Comparison of ENCODE assay signal across 1 cellular context in the genomic region with DNA sequence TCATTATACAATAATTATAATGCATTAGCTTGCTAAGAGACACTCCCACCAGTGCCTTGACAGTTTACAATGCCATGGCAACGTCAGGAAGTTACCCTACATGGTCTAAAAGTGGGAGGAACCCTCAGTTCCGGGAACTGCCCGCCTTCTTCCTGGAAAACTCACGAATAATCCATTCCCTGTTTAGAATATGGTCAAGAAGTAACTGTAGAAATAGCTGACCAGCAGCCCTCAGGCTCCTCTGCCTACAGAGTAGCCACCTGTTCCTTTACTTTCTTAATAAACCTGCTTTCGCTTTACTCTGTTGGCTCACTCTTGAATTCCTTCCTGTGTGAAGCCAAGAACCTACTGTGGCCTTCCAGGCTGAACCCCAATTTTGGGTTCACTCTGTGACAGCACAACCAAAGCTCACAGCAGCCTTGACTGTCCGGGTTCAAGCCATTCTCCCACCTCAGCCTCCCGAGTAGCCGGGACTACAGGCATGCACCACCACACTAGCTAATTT.
TF ChIP-seq lines count a peak whose summit lies in the region.

No MANE protein-coding gene starts in this region.

TF ChIP-seq in K562, 482 proteins besides CTCF, POLR2A, EP300 and RAD21 (continued from another document and continues in another):
- TF ChIP-seq UBTF (IDR thresholded peaks at IDR 0.05; ENCODE audit: borderline replicate concordance in 1 of 2, low read depth in 2 of 2, low read length in 2 of 2) (peak in 1 of 2 experiments; percentile 86; a peak in 1 of 4 replicates), GTF2E2 (tag; IDR thresholded peaks at IDR 0.05) (no peak), ZNF395 (CRISPR knock-in tag; IDR thresholded peaks at IDR 0.05) (no peak), HDAC1 (IDR thresholded peaks at IDR 0.05) (no peak), KLF1 (tag; IDR thresholded peaks at IDR 0.05) (no peak), SMARCA5 (IDR thresholded peaks at IDR 0.05) (no peak), ZNF609 (CRISPR knock-in tag; IDR thresholded peaks at IDR 0.05; ENCODE audit: borderline replicate concordance) (no peak), ZNF121 (CRISPR knock-in tag; conservative IDR thresholded peaks at IDR 0.05) (no peak), MEF2A (IDR thresholded peaks at IDR 0.05; ENCODE audit: control insufficient read depth, low read depth, low read length) (no peak), ZC3H4 (CRISPR knock-in tag; IDR thresholded peaks at IDR 0.05; ENCODE audit: borderline replicate concordance) (no peak), GABPA (tag; conservative IDR thresholded peaks at IDR 0.05; ENCODE audit: low read depth) (peak; percentile 42; the same call in 1 of the 2 replicates), CTBP1 (IDR thresholded peaks at IDR 0.05; ENCODE audit: borderline replicate concordance) (no peak), POLR3G (IDR thresholded peaks at IDR 0.05; ENCODE audit: extremely low read depth, insufficient read length, insufficient replicate concordance) (no peak), ATF7 (IDR thresholded peaks at IDR 0.05) (peak; percentile 65; the same call in 1 of the 2 replicates), ZFP1 (CRISPR knock-in tag; IDR thresholded peaks at IDR 0.05) (no peak), GTF2F1 (IDR thresholded peaks at IDR 0.05; ENCODE audit: low read depth, low read length) (no peak), LARP7 (IDR thresholded peaks at IDR 0.05) (no peak), ZNF282 (CRISPR knock-in tag; IDR thresholded peaks at IDR 0.05) (no peak), SIX5 (IDR thresholded peaks at IDR 0.05; ENCODE audit: borderline replicate concordance in 1 of 2, insufficient read depth in 1 of 2, low read depth in 1 of 2, low read length in 2 of 2) (0 out of 4 replicates have a peak, but pooled peaks of 1 of the 2 experiments have one; percentile 26), SMAD3 (CRISPR knock-in tag; conservative IDR thresholded peaks at IDR 0.05) (no peak), NFE2 (IDR thresholded peaks at IDR 0.05; ENCODE audit: low read depth) (no peak)
- TF ChIP-seq, protein P1, sequence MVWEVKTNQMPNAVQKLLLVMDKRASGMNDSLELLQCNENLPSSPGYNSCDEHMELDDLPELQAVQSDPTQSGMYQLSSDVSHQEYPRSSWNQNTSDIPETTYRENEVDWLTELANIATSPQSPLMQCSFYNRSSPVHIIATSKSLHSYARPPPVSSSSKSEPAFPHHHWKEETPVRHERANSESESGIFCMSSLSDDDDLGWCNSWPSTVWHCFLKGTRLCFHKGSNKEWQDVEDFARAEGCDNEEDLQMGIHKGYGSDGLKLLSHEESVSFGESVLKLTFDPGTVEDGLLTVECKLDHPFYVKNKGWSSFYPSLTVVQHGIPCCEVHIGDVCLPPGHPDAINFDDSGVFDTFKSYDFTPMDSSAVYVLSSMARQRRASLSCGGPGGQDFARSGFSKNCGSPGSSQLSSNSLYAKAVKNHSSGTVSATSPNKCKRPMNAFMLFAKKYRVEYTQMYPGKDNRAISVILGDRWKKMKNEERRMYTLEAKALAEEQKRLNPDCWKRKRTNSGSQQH (CRISPR knock-in tag; IDR thresholded peaks at IDR 0.05): no peak
- TF ChIP-seq, protein P2, sequence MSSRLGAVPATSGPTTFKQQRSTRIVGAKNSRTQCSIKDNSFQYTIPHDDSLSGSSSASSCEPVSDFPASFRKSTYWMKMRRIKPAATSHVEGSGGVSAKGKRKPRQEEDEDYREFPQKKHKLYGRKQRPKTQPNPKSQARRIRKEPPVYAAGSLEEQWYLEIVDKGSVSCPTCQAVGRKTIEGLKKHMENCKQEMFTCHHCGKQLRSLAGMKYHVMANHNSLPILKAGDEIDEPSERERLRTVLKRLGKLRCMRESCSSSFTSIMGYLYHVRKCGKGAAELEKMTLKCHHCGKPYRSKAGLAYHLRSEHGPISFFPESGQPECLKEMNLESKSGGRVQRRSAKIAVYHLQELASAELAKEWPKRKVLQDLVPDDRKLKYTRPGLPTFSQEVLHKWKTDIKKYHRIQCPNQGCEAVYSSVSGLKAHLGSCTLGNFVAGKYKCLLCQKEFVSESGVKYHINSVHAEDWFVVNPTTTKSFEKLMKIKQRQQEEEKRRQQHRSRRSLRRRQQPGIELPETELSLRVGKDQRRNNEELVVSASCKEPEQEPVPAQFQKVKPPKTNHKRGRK (tag; IDR thresholded peaks at IDR 0.05): no peak
- TF ChIP-seq, protein P3, sequence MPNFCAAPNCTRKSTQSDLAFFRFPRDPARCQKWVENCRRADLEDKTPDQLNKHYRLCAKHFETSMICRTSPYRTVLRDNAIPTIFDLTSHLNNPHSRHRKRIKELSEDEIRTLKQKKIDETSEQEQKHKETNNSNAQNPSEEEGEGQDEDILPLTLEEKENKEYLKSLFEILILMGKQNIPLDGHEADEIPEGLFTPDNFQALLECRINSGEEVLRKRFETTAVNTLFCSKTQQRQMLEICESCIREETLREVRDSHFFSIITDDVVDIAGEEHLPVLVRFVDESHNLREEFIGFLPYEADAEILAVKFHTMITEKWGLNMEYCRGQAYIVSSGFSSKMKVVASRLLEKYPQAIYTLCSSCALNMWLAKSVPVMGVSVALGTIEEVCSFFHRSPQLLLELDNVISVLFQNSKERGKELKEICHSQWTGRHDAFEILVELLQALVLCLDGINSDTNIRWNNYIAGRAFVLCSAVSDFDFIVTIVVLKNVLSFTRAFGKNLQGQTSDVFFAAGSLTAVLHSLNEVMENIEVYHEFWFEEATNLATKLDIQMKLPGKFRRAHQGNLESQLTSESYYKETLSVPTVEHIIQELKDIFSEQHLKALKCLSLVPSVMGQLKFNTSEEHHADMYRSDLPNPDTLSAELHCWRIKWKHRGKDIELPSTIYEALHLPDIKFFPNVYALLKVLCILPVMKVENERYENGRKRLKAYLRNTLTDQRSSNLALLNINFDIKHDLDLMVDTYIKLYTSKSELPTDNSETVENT (CRISPR knock-in tag; IDR thresholded peaks at IDR 0.05): no peak
- TF ChIP-seq, protein P4, sequence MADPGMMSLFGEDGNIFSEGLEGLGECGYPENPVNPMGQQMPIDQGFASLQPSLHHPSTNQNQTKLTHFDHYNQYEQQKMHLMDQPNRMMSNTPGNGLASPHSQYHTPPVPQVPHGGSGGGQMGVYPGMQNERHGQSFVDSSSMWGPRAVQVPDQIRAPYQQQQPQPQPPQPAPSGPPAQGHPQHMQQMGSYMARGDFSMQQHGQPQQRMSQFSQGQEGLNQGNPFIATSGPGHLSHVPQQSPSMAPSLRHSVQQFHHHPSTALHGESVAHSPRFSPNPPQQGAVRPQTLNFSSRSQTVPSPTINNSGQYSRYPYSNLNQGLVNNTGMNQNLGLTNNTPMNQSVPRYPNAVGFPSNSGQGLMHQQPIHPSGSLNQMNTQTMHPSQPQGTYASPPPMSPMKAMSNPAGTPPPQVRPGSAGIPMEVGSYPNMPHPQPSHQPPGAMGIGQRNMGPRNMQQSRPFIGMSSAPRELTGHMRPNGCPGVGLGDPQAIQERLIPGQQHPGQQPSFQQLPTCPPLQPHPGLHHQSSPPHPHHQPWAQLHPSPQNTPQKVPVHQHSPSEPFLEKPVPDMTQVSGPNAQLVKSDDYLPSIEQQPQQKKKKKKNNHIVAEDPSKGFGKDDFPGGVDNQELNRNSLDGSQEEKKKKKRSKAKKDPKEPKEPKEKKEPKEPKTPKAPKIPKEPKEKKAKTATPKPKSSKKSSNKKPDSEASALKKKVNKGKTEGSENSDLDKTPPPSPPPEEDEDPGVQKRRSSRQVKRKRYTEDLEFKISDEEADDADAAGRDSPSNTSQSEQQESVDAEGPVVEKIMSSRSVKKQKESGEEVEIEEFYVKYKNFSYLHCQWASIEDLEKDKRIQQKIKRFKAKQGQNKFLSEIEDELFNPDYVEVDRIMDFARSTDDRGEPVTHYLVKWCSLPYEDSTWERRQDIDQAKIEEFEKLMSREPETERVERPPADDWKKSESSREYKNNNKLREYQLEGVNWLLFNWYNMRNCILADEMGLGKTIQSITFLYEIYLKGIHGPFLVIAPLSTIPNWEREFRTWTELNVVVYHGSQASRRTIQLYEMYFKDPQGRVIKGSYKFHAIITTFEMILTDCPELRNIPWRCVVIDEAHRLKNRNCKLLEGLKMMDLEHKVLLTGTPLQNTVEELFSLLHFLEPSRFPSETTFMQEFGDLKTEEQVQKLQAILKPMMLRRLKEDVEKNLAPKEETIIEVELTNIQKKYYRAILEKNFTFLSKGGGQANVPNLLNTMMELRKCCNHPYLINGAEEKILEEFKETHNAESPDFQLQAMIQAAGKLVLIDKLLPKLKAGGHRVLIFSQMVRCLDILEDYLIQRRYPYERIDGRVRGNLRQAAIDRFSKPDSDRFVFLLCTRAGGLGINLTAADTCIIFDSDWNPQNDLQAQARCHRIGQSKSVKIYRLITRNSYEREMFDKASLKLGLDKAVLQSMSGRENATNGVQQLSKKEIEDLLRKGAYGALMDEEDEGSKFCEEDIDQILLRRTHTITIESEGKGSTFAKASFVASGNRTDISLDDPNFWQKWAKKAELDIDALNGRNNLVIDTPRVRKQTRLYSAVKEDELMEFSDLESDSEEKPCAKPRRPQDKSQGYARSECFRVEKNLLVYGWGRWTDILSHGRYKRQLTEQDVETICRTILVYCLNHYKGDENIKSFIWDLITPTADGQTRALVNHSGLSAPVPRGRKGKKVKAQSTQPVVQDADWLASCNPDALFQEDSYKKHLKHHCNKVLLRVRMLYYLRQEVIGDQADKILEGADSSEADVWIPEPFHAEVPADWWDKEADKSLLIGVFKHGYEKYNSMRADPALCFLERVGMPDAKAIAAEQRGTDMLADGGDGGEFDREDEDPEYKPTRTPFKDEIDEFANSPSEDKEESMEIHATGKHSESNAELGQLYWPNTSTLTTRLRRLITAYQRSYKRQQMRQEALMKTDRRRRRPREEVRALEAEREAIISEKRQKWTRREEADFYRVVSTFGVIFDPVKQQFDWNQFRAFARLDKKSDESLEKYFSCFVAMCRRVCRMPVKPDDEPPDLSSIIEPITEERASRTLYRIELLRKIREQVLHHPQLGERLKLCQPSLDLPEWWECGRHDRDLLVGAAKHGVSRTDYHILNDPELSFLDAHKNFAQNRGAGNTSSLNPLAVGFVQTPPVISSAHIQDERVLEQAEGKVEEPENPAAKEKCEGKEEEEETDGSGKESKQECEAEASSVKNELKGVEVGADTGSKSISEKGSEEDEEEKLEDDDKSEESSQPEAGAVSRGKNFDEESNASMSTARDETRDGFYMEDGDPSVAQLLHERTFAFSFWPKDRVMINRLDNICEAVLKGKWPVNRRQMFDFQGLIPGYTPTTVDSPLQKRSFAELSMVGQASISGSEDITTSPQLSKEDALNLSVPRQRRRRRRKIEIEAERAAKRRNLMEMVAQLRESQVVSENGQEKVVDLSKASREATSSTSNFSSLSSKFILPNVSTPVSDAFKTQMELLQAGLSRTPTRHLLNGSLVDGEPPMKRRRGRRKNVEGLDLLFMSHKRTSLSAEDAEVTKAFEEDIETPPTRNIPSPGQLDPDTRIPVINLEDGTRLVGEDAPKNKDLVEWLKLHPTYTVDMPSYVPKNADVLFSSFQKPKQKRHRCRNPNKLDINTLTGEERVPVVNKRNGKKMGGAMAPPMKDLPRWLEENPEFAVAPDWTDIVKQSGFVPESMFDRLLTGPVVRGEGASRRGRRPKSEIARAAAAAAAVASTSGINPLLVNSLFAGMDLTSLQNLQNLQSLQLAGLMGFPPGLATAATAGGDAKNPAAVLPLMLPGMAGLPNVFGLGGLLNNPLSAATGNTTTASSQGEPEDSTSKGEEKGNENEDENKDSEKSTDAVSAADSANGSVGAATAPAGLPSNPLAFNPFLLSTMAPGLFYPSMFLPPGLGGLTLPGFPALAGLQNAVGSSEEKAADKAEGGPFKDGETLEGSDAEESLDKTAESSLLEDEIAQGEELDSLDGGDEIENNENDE (IDR thresholded peaks at IDR 0.05; ENCODE audit: low read depth, low read length): no peak
